Comparison of ENCODE assay signal across 8 cellular contexts in the genomic region with DNA sequence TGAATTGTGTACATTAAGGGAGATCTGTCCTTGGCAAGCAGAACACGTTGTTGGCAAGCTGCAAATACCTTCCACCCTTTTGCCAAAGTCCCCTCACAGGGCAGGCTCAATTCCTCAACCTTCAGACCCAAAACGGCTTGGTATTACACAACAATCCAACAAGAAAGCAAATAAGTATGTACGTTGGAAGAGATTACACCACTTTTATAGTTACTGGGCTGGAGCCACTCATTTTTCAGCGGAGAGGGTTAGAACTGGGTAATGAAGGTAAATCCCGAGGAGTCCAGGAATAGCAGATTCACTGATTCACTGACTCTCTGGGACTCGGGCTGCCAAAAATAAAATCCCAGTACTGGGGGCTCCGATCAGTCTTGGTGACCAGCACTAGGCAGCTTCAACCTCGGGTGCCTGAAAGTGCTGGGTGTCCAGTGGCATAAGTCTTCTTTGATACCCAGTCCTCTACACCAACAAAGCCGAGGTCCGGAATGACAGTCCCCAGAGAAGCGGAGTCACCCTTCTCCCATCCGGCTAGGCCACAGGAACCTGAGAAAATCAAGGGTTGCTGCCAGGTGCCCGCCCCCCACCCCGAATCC. TPM values are rescaled to one million over a fixed set of nuclear protein-coding genes. Genes with fewer than 3 reads are reported as not detected.
DNase-seq lines count a peak whose midpoint lies in the region; ATAC-seq and TF ChIP-seq lines count a peak whose summit lies in the region.

No MANE protein-coding gene starts in this region.

- peaks cover 49% of the 10 kb centered on the region for H3K79me2 ChIP-seq in PC-3 (ENCODE audit: low read length)

- peak overlapping the region; percentile 89 for H2AFZ ChIP-seq in PC-3 (ENCODE audit: low read length)

- CTCF ChIA-PET in PC-3 (lab: Charles Lee) = interaction anchor here (0.6 kb wide), 1 partner anchor 595 kb away, joined by 3 read pairs; no protein-coding TSS in a partner anchor

- peaks cover 17% of the 10 kb centered on the region for H4K20me1 ChIP-seq in PC-3 (ENCODE audit: low read length)

- peak overlapping the region; percentile 92 for H3K9ac ChIP-seq in PC-3 (ENCODE audit: low read length)

- H3K4me3 ChIP-seq in PC-3 (ENCODE audit: low read length) (peak overlapping the region; percentile 96), epithelial cell of esophagus (ENCODE audit: low read length) (peak overlapping the region; percentile 70)

- no peak for TF ChIP-seq CTCF in PC-3 (conservative IDR thresholded peaks at IDR 0.05; ENCODE audit: low read depth, low read length)
- TF ChIP-seq CTCF in epithelial cell of esophagus (IDR thresholded peaks at IDR 0.05; ENCODE audit: insufficient read depth, low read depth, low read length, missing control alignments) = no peak

- H3K9me3 ChIP-seq in PC-3 (ENCODE audit: low read length) = no peaks in the 10 kb centered on the region

- intact Hi-C loops in PC-3 (cut with micrococcal nuclease) = loop anchor here (2.0 kb wide), 1 partner anchor 43 kb away; a partner anchor contains a TSS

- DNase-seq in COLO829 (ENCODE audit: low spot score) (peak; percentile 17), PC-3 (no peak), epithelial cell of esophagus (ENCODE audit: low read depth) (peak; percentile 7), myocyte (ENCODE audit: low read depth) (peak; percentile 21), NOMO-1 treated with dmso at 0.1 percent for 144 hours (lab: John Stamatoyannopoulos, UW; ENCODE audit: unreplicated experiment) (no peak), DMS53 treated with DMSO at 0.1 percent for 48 hours (lab: John Stamatoyannopoulos, UW; ENCODE audit: unreplicated experiment) (no peak), NCI-H446 treated with DMSO at 0.1 percent for 48 hours (lab: John Stamatoyannopoulos, UW) (no peak)

- H3K4me1 ChIP-seq in PC-3 (ENCODE audit: insufficient read depth, low read length) = peaks cover 15% of the 10 kb centered on the region

- no peaks in the 10 kb centered on the region for H3F3A ChIP-seq in PC-3 (ENCODE audit: low read length, unreplicated experiment)

- peak overlapping the region; percentile 95 for H3K4me2 ChIP-seq in PC-3 (ENCODE audit: low read length)

- POLR2A ChIA-PET in PC-3 (lab: Charles Lee; ENCODE audit: unreplicated experiment) = no interaction called here

- ATAC-seq in GM21786 (IDR thresholded peaks at IDR 0.05; ENCODE audit: unreplicated experiment) = peak; percentile 3
- ATAC-seq in PC-3 = peak; percentile 36

- peaks cover 11% of the 10 kb centered on the region for H3K36me3 ChIP-seq in PC-3 (ENCODE audit: low read depth, low read length)

- H3K27me3 ChIP-seq in PC-3 (ENCODE audit: low read length) = no peaks in the 10 kb centered on the region

- BruUV-seq in PC-3 (replicated peaks; lab: Mats Ljungman, UMichigan) = TSS peak; percentile 67

- peak overlapping the region; percentile 78 for H3K27ac ChIP-seq in PC-3 (ENCODE audit: low read length)

- no peaks in the 10 kb centered on the region for H3K9me2 ChIP-seq in PC-3 (replicated peaks; ENCODE audit: low read length)

RNA-seq across cellular contexts. Expression of a gene that starts 0.6 kb away (rescaled TPM):
- total RNA-seq in PC-3 (2014; rRNA removed) (5.0 and 7.8 TPM in 2 replicates), myocyte (10.7 and 13.8 TPM in 2 replicates)
- polyA plus RNA-seq in myocyte (2012) = 12.8 TPM

RNA-seq across cellular contexts. Expression of a gene that starts 38.0 kb away (rescaled TPM):
- not detected in 2 replicates for total RNA-seq in PC-3 (2014; rRNA removed)
- not detected in 2 replicates for total RNA-seq in myocyte
- polyA plus RNA-seq in myocyte (2012) = not detected

RNA-seq across cellular contexts. Expression of a gene that starts 42.9 kb away (rescaled TPM):
- total RNA-seq in PC-3 (2014; rRNA removed) (914 and 1,023 TPM in 2 replicates), myocyte (815 and 1,644 TPM in 2 replicates)
- polyA plus RNA-seq in myocyte (2012) = 1,110 TPM

RNA-seq across cellular contexts. Expression of a gene that starts 56.8 kb away (rescaled TPM):
- total RNA-seq in PC-3 (2014; rRNA removed) (0.35 TPM in 1 of 2 replicates, not detected in the other), myocyte (0.08 TPM in 1 of 2 replicates, not detected in the other)
- polyA plus RNA-seq in myocyte (2012) = 0.13 TPM

RNA-seq across cellular contexts. Expression of a gene that starts 59.8 kb away (rescaled TPM):
- total RNA-seq in PC-3 (2014; rRNA removed) (41.9 and 54.8 TPM in 2 replicates), myocyte (23.7 and 33.7 TPM in 2 replicates)
- 25.2 TPM for polyA plus RNA-seq in myocyte (2012)

Comparison
In these comparisons a context has a peak if more than half of its experiments do, and no peak if none do; other contexts are left out.
1. DNase-seq: peak in COLO829 (single experiment), epithelial cell of esophagus (single experiment) and myocyte (single experiment); none in PC-3 (single experiment), NOMO-1 treated with dmso at 0.1 percent for 144 hours (single experiment), DMS53 treated with DMSO at 0.1 percent for 48 hours (single experiment) and NCI-H446 treated with DMSO at 0.1 percent for 48 hours (single experiment).